ENCODE assay signal across 1 cellular context in the genomic region with DNA sequence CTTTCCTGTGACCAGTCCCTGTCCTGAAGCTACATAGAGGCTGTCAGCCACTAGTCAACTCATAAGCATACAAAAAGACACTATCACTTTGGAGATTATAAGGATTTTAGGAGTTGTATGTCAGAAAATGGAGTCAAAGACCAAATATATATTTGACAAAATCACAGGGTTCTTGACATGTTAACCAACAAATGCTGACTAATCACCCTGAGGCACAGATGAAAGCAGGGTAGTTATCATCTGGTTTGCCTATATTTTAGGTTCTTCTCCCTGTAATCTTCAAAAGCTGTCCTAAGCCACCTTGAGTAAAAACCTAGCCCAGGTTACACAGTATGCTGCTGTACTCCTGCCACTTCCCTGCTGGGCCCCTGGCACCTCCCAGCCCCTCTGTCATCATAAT.
A peak's percentile ranks its signal among the peaks of the same experiment; 100 is the strongest.
TF ChIP-seq lines count a peak whose summit lies in the region.

No MANE protein-coding gene starts in this region.

TF ChIP-seq in HepG2, 621 proteins besides CTCF, POLR2A, EP300 and RAD21:
- TF ChIP-seq REL (CRISPR knock-in tag; conservative IDR thresholded peaks at IDR 0.05) (no peak), MAFF (IDR thresholded peaks at IDR 0.05; ENCODE audit: low read depth, low read length) (peak; percentile 49), MAFK (conservative IDR thresholded peaks at IDR 0.05 in 1 of 2, IDR thresholded peaks at IDR 0.05 in 1 of 2; ENCODE audit: low read length in 2 of 2) (peak; percentile 66 to 72)
